Comparison of ENCODE assay signal across 18 cellular contexts in genomic region chr4:184456337-184456736, GRCh38. TPM values are rescaled to one million over a fixed set of nuclear protein-coding genes. Genes with fewer than 3 reads are reported as not detected.
A peak's percentile ranks its signal among the peaks of the same experiment; 100 is the strongest.
DNase-seq lines count a peak whose midpoint lies in the region; ATAC-seq and TF ChIP-seq lines count a peak whose summit lies in the region.
"Had no signal": no experiment of that assay in that cellular context is flagged by ENCODE, and none has a peak within 500 bp of the region (broad histone marks: within the 10 kb centered on the region; RNA-seq: fewer than 3 reads in every experiment).

No MANE protein-coding gene starts in this region.

- H4K20me1 ChIP-seq in MM.1S (ENCODE audit: insufficient read depth, low read length) (no peaks in the 10 kb centered on the region), neural progenitor cell (ENCODE audit: low read depth) (peaks cover 40% of the 10 kb centered on the region)

- no peaks in the 10 kb centered on the region for H3K27me3 ChIP-seq in MM.1S (replicated peaks; ENCODE audit: insufficient read depth, low read length)
- no peaks in the 10 kb centered on the region for H3K27me3 ChIP-seq in mesenchymal stem cell (ENCODE audit: control insufficient read depth in 1 of 2, insufficient read depth in 1 of 2, low read length in 2 of 2)
- H3K27me3 ChIP-seq in neural progenitor cell, result no peaks in the 10 kb centered on the region

- H3F3A ChIP-seq in MM.1S (ENCODE audit: insufficient read depth, low read length) (peaks cover 57% of the 10 kb centered on the region), neural progenitor cell (ENCODE audit: low read depth) (no peaks in the 10 kb centered on the region)

- H3K4me1 ChIP-seq in MM.1S (ENCODE audit: low read length), result peaks cover 72% of the 10 kb centered on the region
- peaks cover 9% of the 10 kb centered on the region for H3K4me1 ChIP-seq in mesenchymal stem cell (ENCODE audit: control insufficient read depth, insufficient read depth, low read depth, low read length)
- H3K4me1 ChIP-seq in neural progenitor cell, result peaks cover 25% of the 10 kb centered on the region

- no peak for DNase-seq in activated T-cell treated with anti-CD3 and anti-CD28 coated beads, Interleukin-2, amount 50 U/mL, for 24 hours
- DNase-seq in activated T-cell treated with anti-CD3 and anti-CD28 coated beads, Interleukin-2, amount 50 U/mL, for 4 hours, result no peak
- no peak for DNase-seq in MM.1S
- no peak for DNase-seq in mesenchymal stem cell
- no peak for DNase-seq in stimulated activated naive B cell treated with anti-CD40 and anti-IgM and Interleukin-4, amounts not matched to agents 10 μg/mL and 1 μg/mL and 100 μg/mL, for 72 hours
- no peak for DNase-seq in neural progenitor cell (ENCODE audit: low spot score)
- no peak for DNase-seq in Calu3
- DNase-seq in activated T-helper 2 cell treated with anti-CD3 and anti-CD28 coated beads, Interferon-gamma antibody, Interleukin-2, Interleukin-4, amounts not matched to agents 10 μg/mL and 5 μg/mL and 100 μg/mL, durations not matched to agents 14 hours and 24 hours and 36 hours (ENCODE audit: low spot score), result no peak
- DNase-seq: DMS79, HCEC 1CT, MV-4-11, NCI-H1417, NCI-H2029, NCI-H2171, NCI-H446, RPMI8226, SIG-M5 had no signal

- no peak overlapping the region for H2AFZ ChIP-seq in MM.1S (ENCODE audit: low read length)
- no peak overlapping the region for H2AFZ ChIP-seq in mesenchymal stem cell (ENCODE audit: low read depth, low read length)
- H2AFZ ChIP-seq in neural progenitor cell (replicated peaks), result no peak overlapping the region

- no peaks in the 10 kb centered on the region for H3K27me3 Mint-ChIP-seq in activated T-cell treated with anti-CD3 and anti-CD28 coated beads, Interleukin-2, amount 50 U/mL, for 24 hours
- H3K27me3 Mint-ChIP-seq in activated T-cell treated with anti-CD3 and anti-CD28 coated beads, Interleukin-2, amount 50 U/mL, for 4 hours (ENCODE audit: low read depth), result no peaks in the 10 kb centered on the region
- H3K27me3 Mint-ChIP-seq in stimulated activated naive B cell treated with anti-CD40 and anti-IgM and Interleukin-4, amounts not matched to agents 10 μg/mL and 1 μg/mL and 100 μg/mL, for 72 hours, result no peaks in the 10 kb centered on the region
- H3K27me3 Mint-ChIP-seq in neural progenitor cell (ENCODE audit: insufficient read depth, low read depth) (peaks cover 4% of the 10 kb centered on the region), Calu3 (ENCODE audit: unreplicated experiment) (no peaks in the 10 kb centered on the region)
- no peaks in the 10 kb centered on the region for H3K27me3 Mint-ChIP-seq in activated T-helper 2 cell treated with anti-CD3 and anti-CD28 coated beads, Interferon-gamma antibody, Interleukin-2, Interleukin-4, amounts not matched to agents 10 μg/mL and 5 μg/mL and 100 μg/mL, durations not matched to agents 14 hours and 24 hours and 36 hours (ENCODE audit: low read depth)

- peak overlapping the region; percentile 60 for H2BK15ac ChIP-seq in mesenchymal stem cell (ENCODE audit: low read depth, poor library complexity, severe bottlenecking)

- no peak for ATAC-seq in activated T-cell treated with anti-CD3 and anti-CD28 coated beads, Interleukin-2, amount 50 U/mL, for 4 hours
- no peak for ATAC-seq in stimulated activated naive B cell treated with anti-CD40 and anti-IgM and Interleukin-4, amounts not matched to agents 10 μg/mL and 1 μg/mL and 100 μg/mL, for 72 hours (replicated peaks)

- H3K9me2 ChIP-seq in MM.1S (replicated peaks; ENCODE audit: insufficient read depth, low read length), result no peaks in the 10 kb centered on the region

- no peaks in the 10 kb centered on the region for H3K9me3 Mint-ChIP-seq in activated T-cell treated with anti-CD3 and anti-CD28 coated beads, Interleukin-2, amount 50 U/mL, for 24 hours
- no peaks in the 10 kb centered on the region for H3K9me3 Mint-ChIP-seq in activated T-cell treated with anti-CD3 and anti-CD28 coated beads, Interleukin-2, amount 50 U/mL, for 4 hours
- no peaks in the 10 kb centered on the region for H3K9me3 Mint-ChIP-seq in stimulated activated naive B cell treated with anti-CD40 and anti-IgM and Interleukin-4, amounts not matched to agents 10 μg/mL and 1 μg/mL and 100 μg/mL, for 72 hours
- H3K9me3 Mint-ChIP-seq in neural progenitor cell (no peaks in the 10 kb centered on the region), Calu3 (ENCODE audit: low read depth, unreplicated experiment) (no peaks in the 10 kb centered on the region)
- H3K9me3 Mint-ChIP-seq in activated T-helper 2 cell treated with anti-CD3 and anti-CD28 coated beads, Interferon-gamma antibody, Interleukin-2, Interleukin-4, amounts not matched to agents 10 μg/mL and 5 μg/mL and 100 μg/mL, durations not matched to agents 14 hours and 24 hours and 36 hours, result no peaks in the 10 kb centered on the region

- BruUV-seq in Calu3 (replicated peaks; lab: Mats Ljungman, UMichigan), result no TSS peak

- CTCF ChIA-PET in Calu3 (lab: Charles Lee), result no interaction called here

- no peak overlapping the region for H2AK5ac ChIP-seq in mesenchymal stem cell (ENCODE audit: low read length, severe bottlenecking)

- H4K91ac ChIP-seq in mesenchymal stem cell (ENCODE audit: low read length), result peak overlapping the region; percentile 11

- 98% methylated on average over 26 of the region's 26 CpGs for WGBS in mesenchymal stem cell

- H3K4me3 ChIP-seq in MM.1S (ENCODE audit: low read length), result no peak overlapping the region
- H3K4me3 ChIP-seq in mesenchymal stem cell (ENCODE audit: insufficient read depth in 1 of 2, low read depth in 1 of 2, low read length in 2 of 2), result no peak overlapping the region
- no peak overlapping the region for H3K4me3 ChIP-seq in neural progenitor cell

- H3K23ac ChIP-seq in mesenchymal stem cell (ENCODE audit: low read length in 2 of 2), result no peak overlapping the region

- H3K9me3 ChIP-seq in MM.1S (replicated peaks; ENCODE audit: insufficient read depth, low read length) (no peaks in the 10 kb centered on the region), mesenchymal stem cell (ENCODE audit: control insufficient read depth, low read length) (no peaks in the 10 kb centered on the region), neural progenitor cell (ENCODE audit: low read depth) (no peaks in the 10 kb centered on the region)

- H3K4me2 ChIP-seq in MM.1S (ENCODE audit: low read depth, low read length), result peak overlapping the region; percentile 80
- H3K4me2 ChIP-seq in mesenchymal stem cell (ENCODE audit: low read length, poor library complexity, severe bottlenecking), result no peak overlapping the region
- H3K4me2 ChIP-seq in neural progenitor cell, result no peak overlapping the region

- H2BK12ac ChIP-seq in mesenchymal stem cell (ENCODE audit: low read length in 2 of 2), result no peak overlapping the region

- peaks cover 5% of the 10 kb centered on the region; the same call in 1 of the 2 replicates for H3K36me3 ChIP-seq in MM.1S (replicated peaks; ENCODE audit: insufficient read depth, low read length)
- peaks cover 5 to 20% of the 10 kb centered on the region in 2 experiments for H3K36me3 ChIP-seq in mesenchymal stem cell (ENCODE audit: control insufficient read depth in 1 of 2, insufficient read depth in 2 of 2, low read depth in 1 of 2, low read length in 2 of 2)
- H3K36me3 ChIP-seq in neural progenitor cell, result no peaks in the 10 kb centered on the region

- no peak overlapping the region for H2BK5ac ChIP-seq in mesenchymal stem cell (ENCODE audit: low read depth, low read length, poor library complexity, severe bottlenecking)

- TF ChIP-seq CTCF in MM.1S (IDR thresholded peaks at IDR 0.05; ENCODE audit: low read length) (no peak), neural progenitor cell (IDR thresholded peaks at IDR 0.05) (no peak), Calu3 (IDR thresholded peaks at IDR 0.05; ENCODE audit: unreplicated experiment) (no peak)

- no peak overlapping the region; the same call in 1 of the 2 replicates for H3K9ac ChIP-seq in MM.1S (ENCODE audit: low read length)
- H3K9ac ChIP-seq in mesenchymal stem cell (ENCODE audit: low read length), result no peak overlapping the region
- no peak overlapping the region for H3K9ac ChIP-seq in neural progenitor cell

- no peak overlapping the region for H3K4me3 Mint-ChIP-seq in activated T-cell treated with anti-CD3 and anti-CD28 coated beads, Interleukin-2, amount 50 U/mL, for 24 hours
- H3K4me3 Mint-ChIP-seq in activated T-cell treated with anti-CD3 and anti-CD28 coated beads, Interleukin-2, amount 50 U/mL, for 4 hours, result no peak overlapping the region
- H3K4me3 Mint-ChIP-seq in stimulated activated naive B cell treated with anti-CD40 and anti-IgM and Interleukin-4, amounts not matched to agents 10 μg/mL and 1 μg/mL and 100 μg/mL, for 72 hours, result no peak overlapping the region
- H3K4me3 Mint-ChIP-seq in neural progenitor cell (no peak overlapping the region), Calu3 (ENCODE audit: low read depth, unreplicated experiment) (no peak overlapping the region)
- H3K4me3 Mint-ChIP-seq in activated T-helper 2 cell treated with anti-CD3 and anti-CD28 coated beads, Interferon-gamma antibody, Interleukin-2, Interleukin-4, amounts not matched to agents 10 μg/mL and 5 μg/mL and 100 μg/mL, durations not matched to agents 14 hours and 24 hours and 36 hours (ENCODE audit: low read depth), result no peak overlapping the region
- H3K4me3 Mint-ChIP-seq: CD14-positive monocyte had no signal

- no peak overlapping the region for H4K8ac ChIP-seq in mesenchymal stem cell (ENCODE audit: low read length)

- no peak overlapping the region for H2BK120ac ChIP-seq in mesenchymal stem cell (ENCODE audit: low read depth, low read length)

- H3K79me1 ChIP-seq in mesenchymal stem cell (replicated peaks; ENCODE audit: low read length, poor library complexity, severe bottlenecking), result peaks cover 42% of the 10 kb centered on the region

- no peak overlapping the region for H3K4ac ChIP-seq in mesenchymal stem cell (ENCODE audit: low read depth in 1 of 2, low read length in 2 of 2)

- no peak overlapping the region for H3K18ac ChIP-seq in mesenchymal stem cell (ENCODE audit: low read depth in 1 of 2, low read length in 2 of 2)

- peak overlapping the region; percentile 20 for H3K27ac Mint-ChIP-seq in activated T-cell treated with anti-CD3 and anti-CD28 coated beads, Interleukin-2, amount 50 U/mL, for 24 hours
- peak overlapping the region; percentile 37 for H3K27ac Mint-ChIP-seq in stimulated activated naive B cell treated with anti-CD40 and anti-IgM and Interleukin-4, amounts not matched to agents 10 μg/mL and 1 μg/mL and 100 μg/mL, for 72 hours
- H3K27ac Mint-ChIP-seq in neural progenitor cell, result no peak overlapping the region
- no peak overlapping the region for H3K27ac Mint-ChIP-seq in Calu3 (ENCODE audit: unreplicated experiment)
- no peak overlapping the region for H3K27ac Mint-ChIP-seq in activated T-helper 2 cell treated with anti-CD3 and anti-CD28 coated beads, Interferon-gamma antibody, Interleukin-2, Interleukin-4, amounts not matched to agents 10 μg/mL and 5 μg/mL and 100 μg/mL, durations not matched to agents 14 hours and 24 hours and 36 hours

- intact Hi-C loops in Calu3 (cut with micrococcal nuclease; ENCODE audit: unreplicated experiment), result no loop called here
- intact Hi-C loops in activated T-helper 2 cell treated with anti-CD3 and anti-CD28 coated beads, Interferon-gamma antibody, Interleukin-2, Interleukin-4, amounts not matched to agents 10 μg/mL and 5 μg/mL and 100 μg/mL, durations not matched to agents 14 hours and 24 hours and 36 hours (cut with micrococcal nuclease), result no loop called here

- peaks cover 90% of the 10 kb centered on the region for H3K4me1 Mint-ChIP-seq in activated T-cell treated with anti-CD3 and anti-CD28 coated beads, Interleukin-2, amount 50 U/mL, for 24 hours (ENCODE audit: low read depth)
- H3K4me1 Mint-ChIP-seq in activated T-cell treated with anti-CD3 and anti-CD28 coated beads, Interleukin-2, amount 50 U/mL, for 4 hours (ENCODE audit: low read depth), result peaks cover 89% of the 10 kb centered on the region
- peaks cover 63 to 95% of the 10 kb centered on the region in 2 donors for H3K4me1 Mint-ChIP-seq in stimulated activated naive B cell treated with anti-CD40 and anti-IgM and Interleukin-4, amounts not matched to agents 10 μg/mL and 1 μg/mL and 100 μg/mL, for 72 hours
- H3K4me1 Mint-ChIP-seq in neural progenitor cell (peaks cover 27% of the 10 kb centered on the region), Calu3 (ENCODE audit: low read depth, unreplicated experiment) (peaks cover 18% of the 10 kb centered on the region)
- H3K4me1 Mint-ChIP-seq in activated T-helper 2 cell treated with anti-CD3 and anti-CD28 coated beads, Interferon-gamma antibody, Interleukin-2, Interleukin-4, amounts not matched to agents 10 μg/mL and 5 μg/mL and 100 μg/mL, durations not matched to agents 14 hours and 24 hours and 36 hours (ENCODE audit: low read depth), result peaks cover 65% of the 10 kb centered on the region

- H3K27ac ChIP-seq in MM.1S (ENCODE audit: low read length), result peak overlapping the region; percentile 93; the same call in 1 of the 2 replicates
- no peak overlapping the region for H3K27ac ChIP-seq in mesenchymal stem cell (ENCODE audit: low read length, poor library complexity, severe bottlenecking)
- H3K27ac ChIP-seq in neural progenitor cell, result no peak overlapping the region

- peaks cover 35% of the 10 kb centered on the region for H3K36me3 Mint-ChIP-seq in activated T-cell treated with anti-CD3 and anti-CD28 coated beads, Interleukin-2, amount 50 U/mL, for 24 hours (ENCODE audit: low read depth)
- H3K36me3 Mint-ChIP-seq in activated T-cell treated with anti-CD3 and anti-CD28 coated beads, Interleukin-2, amount 50 U/mL, for 4 hours (ENCODE audit: insufficient read depth), result peaks cover 21% of the 10 kb centered on the region
- peaks cover 25 to 49% of the 10 kb centered on the region in 2 donors for H3K36me3 Mint-ChIP-seq in stimulated activated naive B cell treated with anti-CD40 and anti-IgM and Interleukin-4, amounts not matched to agents 10 μg/mL and 1 μg/mL and 100 μg/mL, for 72 hours
- H3K36me3 Mint-ChIP-seq in neural progenitor cell (peaks cover 9% of the 10 kb centered on the region), Calu3 (ENCODE audit: insufficient read depth, unreplicated experiment) (peaks cover 6% of the 10 kb centered on the region)
- H3K36me3 Mint-ChIP-seq in activated T-helper 2 cell treated with anti-CD3 and anti-CD28 coated beads, Interferon-gamma antibody, Interleukin-2, Interleukin-4, amounts not matched to agents 10 μg/mL and 5 μg/mL and 100 μg/mL, durations not matched to agents 14 hours and 24 hours and 36 hours (ENCODE audit: low read depth), result peaks cover 46% of the 10 kb centered on the region

- H3K79me2 ChIP-seq in MM.1S (ENCODE audit: low read length), result peaks cover 93% of the 10 kb centered on the region
- peaks cover 30% of the 10 kb centered on the region for H3K79me2 ChIP-seq in neural progenitor cell (ENCODE audit: low read depth)

- no peak overlapping the region for H3K14ac ChIP-seq in mesenchymal stem cell (ENCODE audit: low read length in 2 of 2)

RNA-seq across cellular contexts. Expression of gene IRF2, which starts 18.0 kb away (rescaled TPM):
- total RNA-seq in activated T-cell treated with anti-CD3 and anti-CD28 coated beads, Interleukin-2, amount 50 U/mL, for 4 hours, result 10 to 100 TPM; 29.3 to 37.4 (median 32.8) TPM
- 30.5 TPM for polyA plus RNA-seq in mesenchymal stem cell (2013, experiment 1 of 2)
- polyA plus RNA-seq in mesenchymal stem cell (2013, experiment 2 of 2), result 30.8 TPM
- 12.7 and 16.1 TPM in 2 replicates for total RNA-seq in neural progenitor cell (ENCODE audit: low replicate concordance)
- 27.3 and 28.2 TPM in 2 replicates for total RNA-seq in Calu3 (2022)
- 47.6 and 53.2 TPM in 2 replicates for total RNA-seq in activated T-helper 2 cell treated with anti-CD3 and anti-CD28 coated beads, Interferon-gamma antibody, Interleukin-2, Interleukin-4, amounts not matched to agents 10 μg/mL and 5 μg/mL and 100 μg/mL, durations not matched to agents 14 hours and 24 hours and 36 hours

Comparison
In these comparisons a context has a peak if more than half of its experiments do, and no peak if none do; other contexts are left out.
1. H3K27ac Mint-ChIP-seq: peak in activated T-cell treated with anti-CD3 and anti-CD28 coated beads, Interleukin-2, amount 50 U/mL, for 24 hours (single experiment) and stimulated activated naive B cell treated with anti-CD40 and anti-IgM and Interleukin-4, amounts not matched to agents 10 μg/mL and 1 μg/mL and 100 μg/mL, for 72 hours (single experiment); none in neural progenitor cell (single experiment), Calu3 (single experiment) and activated T-helper 2 cell treated with anti-CD3 and anti-CD28 coated beads, Interferon-gamma antibody, Interleukin-2, Interleukin-4, amounts not matched to agents 10 μg/mL and 5 μg/mL and 100 μg/mL, durations not matched to agents 14 hours and 24 hours and 36 hours (single experiment).